In the genomic region with DNA sequence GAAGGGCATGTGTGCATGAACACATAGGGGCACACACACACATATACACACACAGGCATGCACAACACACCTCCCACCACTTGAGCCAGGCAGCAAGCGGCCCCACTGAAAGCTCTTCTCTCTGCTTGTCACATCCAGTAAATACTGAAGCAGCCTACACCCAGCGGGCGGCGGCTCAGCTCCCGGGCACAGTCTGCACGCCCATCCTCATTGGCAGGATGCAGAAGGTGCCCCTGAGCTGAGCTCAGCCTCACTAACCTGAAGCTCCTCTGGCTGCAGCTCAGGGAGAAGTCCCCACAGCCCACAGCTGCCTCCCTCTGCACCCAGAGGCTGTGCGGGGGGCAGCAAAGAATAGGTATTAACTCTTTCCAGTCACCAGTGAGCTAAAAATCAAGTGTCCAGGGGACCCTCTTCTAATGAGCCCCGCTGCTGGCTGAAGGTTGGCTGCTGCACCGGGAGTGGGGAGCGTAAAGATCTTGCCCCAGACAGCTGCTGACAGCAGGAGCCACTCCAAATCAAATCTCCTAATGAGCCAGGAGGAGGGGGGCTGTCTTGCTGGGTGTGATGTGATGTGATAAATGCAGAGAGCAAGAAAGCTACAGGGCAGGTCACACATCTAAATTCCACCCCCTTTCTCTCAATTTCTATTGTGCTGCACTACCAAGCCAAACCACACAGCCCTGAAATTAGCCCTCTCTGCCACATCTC, we compare ENCODE assay signal across 14 cellular contexts. TPM values are rescaled to one million over a fixed set of nuclear protein-coding genes. Genes with fewer than 3 reads are reported as not detected.
DNase-seq lines count a peak whose midpoint lies in the region; ATAC-seq and TF ChIP-seq lines count a peak whose summit lies in the region.
"Had no signal": no experiment of that assay in that cellular context is flagged by ENCODE, and none has a peak within 500 bp of the region (broad histone marks: within the 10 kb centered on the region; RNA-seq: fewer than 3 reads in every experiment).

No MANE protein-coding gene starts in this region.

- DNase-seq in DMS 273 treated with DMSO at 0.1 percent for 48 hours (lab: John Stamatoyannopoulos, UW) (peak; percentile 46), NCI-H1092 treated with DMSO at 0.1 percent for 48 hours (lab: John Stamatoyannopoulos, UW) (peak; percentile 93), NCI-H748 treated with DMSO at 0.1 percent for 48 hours (lab: John Stamatoyannopoulos, UW) (peak; percentile 55), glutamatergic neuron (peak; percentile 33), epidermal melanocyte (ENCODE audit: insufficient read length, low spot score) (no peak), LoVo (ENCODE audit: low spot score) (no peak), left colon (no peak)
- DNase-seq: activated CD4-positive, alpha-beta T cell treated with anti-CD3 and anti-CD28 coated beads for 4 hours; activated effector memory CD4-positive, alpha-beta T cell treated with Interleukin-2 at 50 U/mL for 16 hours; central memory CD4-positive, alpha-beta T cell; MV-4-11; naive B cell; small intestine had no signal

- no peaks in the 10 kb centered on the region for H3K36me3 Mint-ChIP-seq in glutamatergic neuron (ENCODE audit: unreplicated experiment)
- H3K36me3 Mint-ChIP-seq: naive B cell had no signal

- peaks cover 8% of the 10 kb centered on the region for H3K9me3 Mint-ChIP-seq in glutamatergic neuron (ENCODE audit: unreplicated experiment)
- H3K9me3 Mint-ChIP-seq: naive B cell had no signal

- peaks cover 60% of the 10 kb centered on the region for H3K4me1 Mint-ChIP-seq in glutamatergic neuron (ENCODE audit: low read depth, unreplicated experiment)

- peak overlapping the region; percentile 80 for H3K4me3 Mint-ChIP-seq in glutamatergic neuron (ENCODE audit: unreplicated experiment)
- H3K4me3 Mint-ChIP-seq: naive B cell had no signal

- intact Hi-C loops in left colon (cut with DNase I, micrococcal nuclease): no loop called here

- TF ChIP-seq CTCF in glutamatergic neuron (IDR thresholded peaks at IDR 0.05; ENCODE audit: partially characterized antibody, unreplicated experiment): no peak

- ATAC-seq in HG02870 (IDR thresholded peaks at IDR 0.05; ENCODE audit: unreplicated experiment) (no peak), left colon (no peak)

- peak overlapping the region; percentile 65 for H3K27ac Mint-ChIP-seq in glutamatergic neuron (ENCODE audit: unreplicated experiment)

- peaks cover 7% of the 10 kb centered on the region for H3K27me3 Mint-ChIP-seq in glutamatergic neuron (ENCODE audit: unreplicated experiment)

RNA-seq across cellular contexts. Expression of gene RGS8, which starts 12.5 kb away (rescaled TPM):
- total RNA-seq in glutamatergic neuron (ENCODE audit: unreplicated experiment): 3.5 TPM
- not detected for total RNA-seq in left colon

Comparison
In these comparisons a context has a peak if more than half of its experiments do, and no peak if none do; other contexts are left out.
1. DNase-seq: peak in DMS 273 treated with DMSO at 0.1 percent for 48 hours (single experiment), NCI-H1092 treated with DMSO at 0.1 percent for 48 hours (single experiment), NCI-H748 treated with DMSO at 0.1 percent for 48 hours (single experiment) and glutamatergic neuron (single experiment); none in epidermal melanocyte (single experiment), LoVo (single experiment) and left colon (0 of 2).